In genomic region chr10:121771957-121772356, GRCh38 we compare ENCODE assay signal across 28 cellular contexts.
DNase-seq lines count a peak whose midpoint lies in the region; TF ChIP-seq lines count a peak whose summit lies in the region.
"Had no signal": no experiment of that assay in that cellular context is flagged by ENCODE, and none has a peak within 500 bp of the region (broad histone marks: within the 10 kb centered on the region; RNA-seq: fewer than 3 reads in every experiment).

No MANE protein-coding gene starts in this region.

- no peak overlapping the region for H3K4me3 Mint-ChIP-seq in mesothelial cell of epicardium
- H3K4me3 Mint-ChIP-seq: activated CD8-positive, alpha-beta T cell treated with anti-CD3 and anti-CD28 coated beads, Interleukin-2, amount 10 ng/mL, durations not matched to agents 7 days and 5 days; CD8-positive, alpha-beta memory T cell; memory B cell; natural killer cell treated with Interleukin-12 subunit alpha and Interleukin-12 subunit beta and Interleukin-15 and Interleukin-18, amount 100 ng/mL, for 72 hours had no signal

- H3K27ac Mint-ChIP-seq in mesothelial cell of epicardium = peak overlapping the region; percentile 74
- H3K27ac Mint-ChIP-seq: activated CD8-positive, alpha-beta T cell treated with anti-CD3 and anti-CD28 coated beads, Interleukin-2, amount 10 ng/mL, durations not matched to agents 7 days and 5 days; CD8-positive, alpha-beta memory T cell; memory B cell; natural killer cell treated with Interleukin-12 subunit alpha and Interleukin-12 subunit beta and Interleukin-15 and Interleukin-18, amount 100 ng/mL, for 72 hours had no signal

- no peak overlapping the region for H3K9ac ChIP-seq in HUES6 (ENCODE audit: low read length)

- H3K27ac ChIP-seq in HUES6 (ENCODE audit: low read depth, low read length) = 0 out of 2 replicates have a peak overlapping the region, but pooled peaks have one; percentile 19
- H3K27ac ChIP-seq: foreskin keratinocyte, PC-9, SJSA1, thyroid gland had no signal

- H3K9me3 ChIP-seq in HUES6 (ENCODE audit: control insufficient read depth, insufficient read depth, low read depth, low read length) = peaks cover 7% of the 10 kb centered on the region
- H3K9me3 ChIP-seq: SJSA1, thyroid gland had no signal

- H3K4me3 ChIP-seq in AG10803 (ENCODE audit: low read length) = no peak overlapping the region
- H3K4me3 ChIP-seq in HUES6 (ENCODE audit: low read depth, low read length) = no peak overlapping the region
- H3K4me3 ChIP-seq in fibroblast of mammary gland (ENCODE audit: control insufficient read depth, low read depth, low read length) = no peak overlapping the region
- H3K4me3 ChIP-seq: K562, PC-9, SJSA1, thyroid gland had no signal

- 0 out of 2 replicates have a peak, but pooled peaks cover 3% of the 10 kb centered on the region for H3K36me3 ChIP-seq in HUES6 (ENCODE audit: control insufficient read depth, insufficient read depth, low read length)
- H3K36me3 ChIP-seq: SJSA1, thyroid gland had no signal

- peaks cover 18% of the 10 kb centered on the region for H3K9me3 Mint-ChIP-seq in mesothelial cell of epicardium
- H3K9me3 Mint-ChIP-seq: natural killer cell treated with Interleukin-12 subunit alpha and Interleukin-12 subunit beta and Interleukin-15 and Interleukin-18, amount 100 ng/mL, for 72 hours had no signal

- H3K4me1 Mint-ChIP-seq in mesothelial cell of epicardium = peaks cover 39% of the 10 kb centered on the region
- H3K4me1 Mint-ChIP-seq: memory B cell had no signal

- H3K4me1 ChIP-seq in HUES6 (ENCODE audit: control insufficient read depth, insufficient read depth, low read length) = peaks cover 13% of the 10 kb centered on the region; the same call in 1 of the 2 replicates

- no peaks in the 10 kb centered on the region for H3K27me3 Mint-ChIP-seq in mesothelial cell of epicardium (ENCODE audit: low read depth)
- H3K27me3 Mint-ChIP-seq: CD8-positive, alpha-beta memory T cell; memory B cell; natural killer cell treated with Interleukin-12 subunit alpha and Interleukin-12 subunit beta and Interleukin-15 and Interleukin-18, amount 100 ng/mL, for 72 hours had no signal

- DNase-seq in AG10803 (ENCODE audit: low read depth) (peak; percentile 92), fibroblast of mammary gland (ENCODE audit: low read depth) (peak; percentile 44), mesothelial cell of epicardium (ENCODE audit: low spot score in 2 of 2, unreplicated experiment in 2 of 2) (no peak), SKM-1 treated with dmso at 0.1 percent for 144 hours (lab: John Stamatoyannopoulos, UW; ENCODE audit: unreplicated experiment) (no peak), retina (no peak), NCI-H1694 (lab: John Stamatoyannopoulos, UW) (no peak)
- DNase-seq in central memory CD4-positive, alpha-beta T cell = no peak
- DNase-seq: activated CD4-positive, CD25-positive, alpha-beta regulatory T cell; activated CD8-positive, alpha-beta T cell treated with anti-CD3 and anti-CD28 coated beads, Interleukin-2, amount 10 ng/mL, durations not matched to agents 7 days and 5 days; activated naive CD4-positive, alpha-beta T cell treated with anti-CD3 and anti-CD28 coated beads, Interleukin-2, amount 50 U/mL, for 16 hours; activated T-cell treated with anti-CD3 and anti-CD28 coated beads, Interleukin-2, amount 50 U/mL, for 48 hours; aorta; CD8-positive, alpha-beta memory T cell; foreskin keratinocyte; hypothalamus; NCI-H1694 treated with DMSO at 0.1 percent for 48 hours; NCI-H748 treated with DMSO at 0.1 percent for 48 hours; PC-9; posterior cingulate gyrus; small intestine; stimulated activated CD4-positive, alpha-beta T cell treated with anti-CD3 and anti-CD28 coated beads, Interleukin-2, amount 100 ng/mL, for 48 hours; stimulated activated naive CD4-positive, alpha-beta T cell treated with Interleukin-2 at 50 U/mL for 16 hours; thyroid gland had no signal

- H3K36me3 Mint-ChIP-seq in mesothelial cell of epicardium = peaks cover 19% of the 10 kb centered on the region

- TF ChIP-seq CTCF in AG10803 (conservative IDR thresholded peaks at IDR 0.05; ENCODE audit: low read length) = no peak
- no peak for TF ChIP-seq CTCF in fibroblast of mammary gland (conservative IDR thresholded peaks at IDR 0.05; ENCODE audit: control insufficient read depth, insufficient read depth, low read depth, low read length)
- no peak for TF ChIP-seq CTCF in mesothelial cell of epicardium (IDR thresholded peaks at IDR 0.05; ENCODE audit: unreplicated experiment)

- H3K27me3 ChIP-seq in HUES6 (ENCODE audit: control insufficient read depth, insufficient read depth, low read length) = no peaks in the 10 kb centered on the region
- H3K27me3 ChIP-seq: foreskin keratinocyte, SJSA1, thyroid gland had no signal

Comparison
In these comparisons a context has a peak if more than half of its experiments do, and no peak if none do; other contexts are left out.
1. DNase-seq: peak in AG10803 (single experiment) and fibroblast of mammary gland (single experiment); none in mesothelial cell of epicardium (0 of 2), SKM-1 treated with dmso at 0.1 percent for 144 hours (single experiment), retina (single experiment), central memory CD4-positive, alpha-beta T cell (single experiment) and NCI-H1694 (single experiment).